In the genomic region with DNA sequence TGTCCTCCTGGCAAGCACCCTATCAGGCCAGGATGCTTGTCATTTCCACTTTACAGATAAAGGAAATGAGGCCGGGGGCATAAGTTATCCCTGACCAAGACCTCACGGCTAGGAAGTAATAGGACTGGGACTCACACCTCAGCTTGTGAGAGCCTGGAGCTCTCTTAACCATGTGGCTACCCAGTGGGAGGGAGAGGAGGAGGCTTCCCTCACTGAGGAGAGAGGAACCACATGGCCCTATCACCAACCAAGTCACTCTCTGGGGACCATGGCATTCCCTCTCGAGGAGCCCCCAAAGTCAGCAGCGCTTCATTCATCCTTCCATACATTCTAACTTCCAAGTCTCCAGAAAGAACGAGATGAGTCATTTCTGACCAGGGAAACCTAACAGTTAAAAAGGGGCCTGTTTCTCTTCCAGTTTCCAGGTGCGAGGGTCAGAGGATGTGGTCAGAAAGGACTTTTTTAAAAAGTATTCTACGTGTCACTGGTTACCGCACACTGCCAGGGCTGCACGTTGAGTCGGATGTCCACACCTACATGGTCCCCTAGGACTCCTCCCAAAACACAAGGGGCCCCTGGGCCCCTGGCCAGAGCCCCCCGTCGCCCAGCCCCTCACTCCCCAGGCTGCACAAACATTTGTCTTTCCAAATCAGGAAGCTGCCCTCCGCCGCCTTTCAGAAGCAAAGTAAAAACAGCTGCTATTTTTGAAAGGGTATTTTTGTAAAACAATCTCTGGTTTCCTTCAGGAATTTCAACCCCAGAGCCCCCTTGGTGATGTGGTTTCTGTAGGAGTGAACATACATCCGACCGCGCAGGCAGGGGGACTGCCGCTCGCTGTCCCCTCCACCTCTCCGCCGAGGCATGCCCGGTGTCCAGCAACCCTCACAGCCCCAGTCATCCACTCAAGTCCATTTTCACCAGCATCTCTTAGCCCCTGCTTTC, we compare ENCODE assay signal across 8 cellular contexts.
DNase-seq lines count a peak whose midpoint lies in the region; ATAC-seq and TF ChIP-seq lines count a peak whose summit lies in the region.

No MANE protein-coding gene starts in this region.

- peaks cover 24 to 27% of the 10 kb centered on the region in 2 donors for H3K4me1 Mint-ChIP-seq in natural killer cell
- H3K4me1 Mint-ChIP-seq in natural killer cell treated with Interleukin-12 subunit alpha and Interleukin-12 subunit beta and Interleukin-15 and Interleukin-18, amount 100 ng/mL, for 72 hours (ENCODE audit: low read depth in 2 of 2), result peaks cover 10 to 18% of the 10 kb centered on the region in 2 donors

- H3K27me3 Mint-ChIP-seq in natural killer cell (ENCODE audit: low read depth in 2 of 2), result peaks cover 2 to 7% of the 10 kb centered on the region in 2 donors
- H3K27me3 Mint-ChIP-seq in natural killer cell treated with Interleukin-12 subunit alpha and Interleukin-12 subunit beta and Interleukin-15 and Interleukin-18, amount 100 ng/mL, for 72 hours, result peaks cover 5% of the 10 kb centered on the region in 2 donors

- peak overlapping the region in 1 of 2 donors; percentile 10 for H3K27ac ChIP-seq in aorta (ENCODE audit: low read depth in 1 of 2, low read length in 2 of 2)

- H3K9me3 ChIP-seq in aorta (ENCODE audit: control insufficient read depth, low read length), result no peaks in the 10 kb centered on the region

- ATAC-seq in natural killer cell (peak in 1 of 3 donors; percentile 22), HG03135 (IDR thresholded peaks at IDR 0.05; ENCODE audit: unreplicated experiment) (peak; percentile 67), aorta (ENCODE audit: low FRiP score) (peak; percentile 5)
- ATAC-seq in natural killer cell treated with Interleukin-12 subunit alpha and Interleukin-12 subunit beta and Interleukin-15 and Interleukin-18, amount 100 ng/mL, for 72 hours, result no peak

- H3K4me3 Mint-ChIP-seq in natural killer cell, result peak overlapping the region; percentile 21
- H3K4me3 Mint-ChIP-seq in natural killer cell treated with Interleukin-12 subunit alpha and Interleukin-12 subunit beta and Interleukin-15 and Interleukin-18, amount 100 ng/mL, for 72 hours, result no peak overlapping the region

- WGBS in aorta, 2 donors, result 14 to 23% methylated on average over 22 of the region's 22 CpGs

- intact Hi-C loops in natural killer cell (cut with micrococcal nuclease), result no loop called here
- intact Hi-C loops in aorta (cut with DNase I), result loop anchor here (5.0 to 10.0 kb wide), 3 partner anchors 64 to 197 kb away; a partner anchor contains a TSS

- DNase-seq in natural killer cell, result no peak
- DNase-seq in natural killer cell treated with Interleukin-12 subunit alpha and Interleukin-12 subunit beta and Interleukin-15 and Interleukin-18, amount 100 ng/mL, for 72 hours (ENCODE audit: low spot score), result no peak
- peak; percentile 50 for DNase-seq in choroid plexus epithelial cell (ENCODE audit: low read depth)
- peak in 1 of 2 donors; percentile 57 for DNase-seq in aorta
- no peak for DNase-seq in DMS153 treated with DMSO at 0.1 percent for 48 hours (lab: John Stamatoyannopoulos, UW; ENCODE audit: unreplicated experiment)
- DNase-seq in OCI-M2 (lab: John Stamatoyannopoulos, UW; ENCODE audit: unreplicated experiment), result no peak
- DNase-seq in central memory CD4-positive, alpha-beta T cell, result no peak

- H3K27ac Mint-ChIP-seq in natural killer cell, result no peak overlapping the region
- H3K27ac Mint-ChIP-seq in natural killer cell treated with Interleukin-12 subunit alpha and Interleukin-12 subunit beta and Interleukin-15 and Interleukin-18, amount 100 ng/mL, for 72 hours, result no peak overlapping the region

- no peak for TF ChIP-seq CTCF in natural killer cell (IDR thresholded peaks at IDR 0.05)
- no peak for TF ChIP-seq CTCF in choroid plexus epithelial cell (conservative IDR thresholded peaks at IDR 0.05; ENCODE audit: low read depth, low read length)

- H3K4me1 ChIP-seq in aorta (ENCODE audit: control insufficient read depth in 1 of 2, insufficient read depth in 2 of 2, low read length in 2 of 2), result peaks cover 0 to 9% of the 10 kb centered on the region in 2 donors

- H3K4me3 ChIP-seq in choroid plexus epithelial cell (ENCODE audit: low read depth, low read length), result no peak overlapping the region
- no peak overlapping the region for H3K4me3 ChIP-seq in aorta (ENCODE audit: low read length in 2 of 2)

- no peaks in the 10 kb centered on the region for H3K36me3 ChIP-seq in aorta (ENCODE audit: control insufficient read depth in 1 of 2, insufficient read depth in 2 of 2, low read length in 1 of 2)

- no peaks in the 10 kb centered on the region for H3K9me3 Mint-ChIP-seq in natural killer cell
- no peaks in the 10 kb centered on the region for H3K9me3 Mint-ChIP-seq in natural killer cell treated with Interleukin-12 subunit alpha and Interleukin-12 subunit beta and Interleukin-15 and Interleukin-18, amount 100 ng/mL, for 72 hours

- no peaks in the 10 kb centered on the region for H3K27me3 ChIP-seq in aorta (ENCODE audit: control insufficient read depth in 1 of 2, insufficient read depth in 2 of 2, low read length in 1 of 2)

- H3K36me3 Mint-ChIP-seq in natural killer cell, result no peaks in the 10 kb centered on the region
- peaks cover 4% of the 10 kb centered on the region for H3K36me3 Mint-ChIP-seq in natural killer cell treated with Interleukin-12 subunit alpha and Interleukin-12 subunit beta and Interleukin-15 and Interleukin-18, amount 100 ng/mL, for 72 hours

Comparison
In these comparisons a context has a peak if more than half of its experiments do, and no peak if none do; other contexts are left out.
1. ATAC-seq: peak in HG03135 (single experiment) and aorta (single experiment); none in natural killer cell treated with Interleukin-12 subunit alpha and Interleukin-12 subunit beta and Interleukin-15 and Interleukin-18, amount 100 ng/mL, for 72 hours (0 of 2).